6 cellular contexts compared by ENCODE assay signal in genomic region chr13:21067794-21068193, GRCh38.
"Had no signal": no experiment of that assay in that cellular context is flagged by ENCODE, and none has a peak within 500 bp of the region (broad histone marks: within the 10 kb centered on the region; RNA-seq: fewer than 3 reads in every experiment).

No MANE protein-coding gene starts in this region.

- H2AFZ ChIP-seq: GM23338 had no signal

- H3K4me2 ChIP-seq: GM23338 had no signal

- H3K27ac ChIP-seq: HL-60 had no signal

- DNase-seq: H9, HCEC 1CT, KG1 had no signal

- H3K4me3 ChIP-seq: GM23338, K562 had no signal
